ENCODE assay signal across 1 cellular context in the genomic region with DNA sequence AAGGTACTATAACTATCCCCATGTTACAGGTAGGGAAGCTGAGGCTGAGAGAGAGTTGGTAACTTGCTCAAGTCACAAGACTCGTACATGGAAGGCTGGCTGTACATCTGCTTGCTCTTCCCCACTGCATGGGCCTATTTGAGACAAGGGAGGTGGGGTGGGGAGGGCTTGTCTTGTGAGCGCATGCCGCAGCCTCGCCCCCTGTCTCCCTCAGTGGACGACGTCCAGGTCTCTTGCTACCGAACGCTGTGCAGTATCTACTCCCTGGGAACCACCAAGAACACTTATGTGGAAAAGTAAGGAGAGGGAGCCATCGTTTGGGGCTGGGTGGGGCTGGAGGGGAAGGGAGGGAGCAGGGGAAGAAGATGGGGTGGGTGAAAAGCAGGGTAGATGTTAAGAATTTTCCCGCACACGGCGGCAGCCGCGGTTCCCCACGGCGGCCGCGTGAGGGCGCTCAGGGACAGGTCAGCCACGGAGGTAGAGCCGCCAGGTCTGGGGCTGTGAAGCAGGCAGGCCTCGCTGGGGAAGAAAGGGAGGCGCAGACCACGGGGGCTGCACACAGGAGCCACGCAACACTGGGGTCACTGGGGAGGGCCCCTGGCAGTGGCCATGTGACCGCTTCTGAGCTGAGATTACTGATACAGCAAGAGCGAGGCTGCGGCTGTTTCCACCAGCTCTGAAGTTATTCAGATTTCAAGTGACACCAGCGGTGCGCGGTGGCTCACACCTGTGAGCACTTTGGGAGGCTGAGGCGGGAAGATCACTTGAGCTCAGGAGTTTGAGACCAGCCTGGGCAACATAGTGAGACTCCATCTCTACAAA.
TF ChIP-seq lines count a peak whose summit lies in the region.

No MANE protein-coding gene starts in this region.

TF ChIP-seq in SK-N-SH treated with all-trans-retinoic acid at 6 μM for 48 hours, 23 proteins besides CTCF, POLR2A, EP300 and RAD21 (continued from another document):
- TF ChIP-seq CSRNP3 (CRISPR knock-in tag; IDR thresholded peaks at IDR 0.05): no peak
- TF ChIP-seq ZNF70 (CRISPR knock-in tag; IDR thresholded peaks at IDR 0.05): no peak
- TF ChIP-seq ZFP3 (CRISPR knock-in tag; IDR thresholded peaks at IDR 0.05): no peak
- no peak for TF ChIP-seq ESRRG (CRISPR knock-in tag; IDR thresholded peaks at IDR 0.05)
- TF ChIP-seq ZC3H10 (CRISPR knock-in tag; IDR thresholded peaks at IDR 0.05): no peak
- no peak for TF ChIP-seq ARNTL (CRISPR knock-in tag; IDR thresholded peaks at IDR 0.05; ENCODE audit: borderline replicate concordance, low read depth)
- TF ChIP-seq ISL1 (CRISPR knock-in tag; IDR thresholded peaks at IDR 0.05): no peak
- TF ChIP-seq CSDC2 (CRISPR knock-in tag; IDR thresholded peaks at IDR 0.05): no peak
- no peak for TF ChIP-seq SNAI2 (CRISPR knock-in tag; IDR thresholded peaks at IDR 0.05)
- TF ChIP-seq ZNF565 (CRISPR knock-in tag; conservative IDR thresholded peaks at IDR 0.05; ENCODE audit: low read depth): no peak
- no peak for TF ChIP-seq RARB (CRISPR knock-in tag; IDR thresholded peaks at IDR 0.05)
